ENCODE assay signal across 1 cellular context in genomic region chr17:8628172-8628571, GRCh38.
TF ChIP-seq lines count a peak whose summit lies in the region.

No MANE protein-coding gene starts in this region.

TF ChIP-seq in A549, 52 proteins besides CTCF, POLR2A, EP300 and RAD21 (continued from another document):
- TF ChIP-seq PBX3 (IDR thresholded peaks at IDR 0.05) (no peak), SMC3 (IDR thresholded peaks at IDR 0.05) (no peak), POLR2AphosphoS2 (conservative IDR thresholded peaks at IDR 0.05; ENCODE audit: low read length) (no peak), REST (IDR thresholded peaks at IDR 0.05) (no peak), CBX8 (IDR thresholded peaks at IDR 0.05) (no peak)
